ENCODE assay signal across 1 cellular context in genomic region chr22:32512267-32512982, GRCh38.
TF ChIP-seq lines count a peak whose summit lies in the region.

No MANE protein-coding gene starts in this region.

TF ChIP-seq in HepG2, 621 proteins besides CTCF, POLR2A, EP300 and RAD21 (continued from another document and continues in another):
- TF ChIP-seq ZNF580 (CRISPR knock-in tag; IDR thresholded peaks at IDR 0.05; ENCODE audit: borderline replicate concordance, low read depth) (no peak), CENPBD1 (CRISPR knock-in tag; IDR thresholded peaks at IDR 0.05; ENCODE audit: borderline replicate concordance, low read depth) (no peak), DMAP1 (CRISPR knock-in tag; IDR thresholded peaks at IDR 0.05) (no peak), ZBTB2 (CRISPR knock-in tag; IDR thresholded peaks at IDR 0.05; ENCODE audit: low read depth) (no peak), ZBTB44 (CRISPR knock-in tag; IDR thresholded peaks at IDR 0.05) (no peak), POLR2AphosphoS2 (IDR thresholded peaks at IDR 0.05; ENCODE audit: low read depth, low read length) (no peak), CREB3 (CRISPR knock-in tag; IDR thresholded peaks at IDR 0.05) (no peak), ZSCAN29 (CRISPR knock-in tag; conservative IDR thresholded peaks at IDR 0.05) (0 out of 2 replicates have a peak, but pooled peaks have one; percentile 67), HOXA9 (CRISPR knock-in tag; IDR thresholded peaks at IDR 0.05; ENCODE audit: borderline replicate concordance) (no peak), CCDC6 (CRISPR knock-in tag; IDR thresholded peaks at IDR 0.05) (0 out of 2 replicates have a peak, but pooled peaks have one; percentile 25), ZNF670 (CRISPR knock-in tag; IDR thresholded peaks at IDR 0.05; ENCODE audit: borderline replicate concordance) (peak; percentile 62; the same call in 1 of the 2 replicates), CBFB (CRISPR knock-in tag; IDR thresholded peaks at IDR 0.05) (no peak), AGO2 (optimal IDR thresholded peaks at IDR 0.05; ENCODE audit: low read depth, low read length) (no peak), ZNF749 (CRISPR knock-in tag; IDR thresholded peaks at IDR 0.05; ENCODE audit: borderline replicate concordance) (no peak), KAT8 (CRISPR knock-in tag; IDR thresholded peaks at IDR 0.05) (peak; percentile 52), FOXO4 (CRISPR knock-in tag; conservative IDR thresholded peaks at IDR 0.05) (no peak), ZSCAN5A (CRISPR knock-in tag; IDR thresholded peaks at IDR 0.05; ENCODE audit: borderline replicate concordance) (no peak), ZNF780A (CRISPR knock-in tag; IDR thresholded peaks at IDR 0.05) (no peak), RFXANK (CRISPR knock-in tag; IDR thresholded peaks at IDR 0.05) (no peak), ZNF326 (CRISPR knock-in tag; IDR thresholded peaks at IDR 0.05; ENCODE audit: borderline replicate concordance) (no peak), ZFP36L2 (CRISPR knock-in tag; IDR thresholded peaks at IDR 0.05) (no peak), ZNF496 (CRISPR knock-in tag; IDR thresholded peaks at IDR 0.05; ENCODE audit: insufficient replicate concordance) (no peak), MYPOP (CRISPR knock-in tag; IDR thresholded peaks at IDR 0.05) (no peak), ZUFSP (CRISPR knock-in tag; IDR thresholded peaks at IDR 0.05; ENCODE audit: borderline replicate concordance) (no peak), IKZF5 (CRISPR knock-in tag; IDR thresholded peaks at IDR 0.05) (no peak), ZBTB43 (CRISPR knock-in tag; conservative IDR thresholded peaks at IDR 0.05) (no peak), TRIM24 (CRISPR knock-in tag; IDR thresholded peaks at IDR 0.05) (no peak), FOXJ3 (CRISPR knock-in tag; IDR thresholded peaks at IDR 0.05; ENCODE audit: borderline replicate concordance) (peak; percentile 89), U2AF2 (IDR thresholded peaks at IDR 0.05; ENCODE audit: low read depth, low read length) (no peak), ZBTB1 (CRISPR knock-in tag; IDR thresholded peaks at IDR 0.05; ENCODE audit: borderline replicate concordance) (no peak), TP53 (CRISPR knock-in tag; conservative IDR thresholded peaks at IDR 0.05) (no peak), MED8 (CRISPR knock-in tag; IDR thresholded peaks at IDR 0.05; ENCODE audit: insufficient replicate concordance) (peak; percentile 37), NCOA1 (CRISPR knock-in tag; IDR thresholded peaks at IDR 0.05) (no peak; the same call in 1 of the 2 replicates), RARG (CRISPR knock-in tag; IDR thresholded peaks at IDR 0.05; ENCODE audit: low read depth) (no peak), RFXAP (CRISPR knock-in tag; IDR thresholded peaks at IDR 0.05; ENCODE audit: borderline replicate concordance) (no peak), ZNF33B (CRISPR knock-in tag; IDR thresholded peaks at IDR 0.05) (no peak), MAFG (CRISPR knock-in tag; IDR thresholded peaks at IDR 0.05) (no peak), SCMH1 (CRISPR knock-in tag; IDR thresholded peaks at IDR 0.05; ENCODE audit: borderline replicate concordance) (no peak), NFAT5 (CRISPR knock-in tag; IDR thresholded peaks at IDR 0.05) (no peak), SAP130 (CRISPR knock-in tag; IDR thresholded peaks at IDR 0.05; ENCODE audit: low read depth) (peak; percentile 66), NR2C2 (CRISPR knock-in tag; IDR thresholded peaks at IDR 0.05; ENCODE audit: borderline replicate concordance) (peak; percentile 66), GABPB1 (CRISPR knock-in tag; IDR thresholded peaks at IDR 0.05) (peak; percentile 22; the same call in 1 of the 2 replicates), NFKB2 (CRISPR knock-in tag; IDR thresholded peaks at IDR 0.05; ENCODE audit: borderline replicate concordance) (no peak)
